ENCODE assay signal across 6 cellular contexts in the genomic region with DNA sequence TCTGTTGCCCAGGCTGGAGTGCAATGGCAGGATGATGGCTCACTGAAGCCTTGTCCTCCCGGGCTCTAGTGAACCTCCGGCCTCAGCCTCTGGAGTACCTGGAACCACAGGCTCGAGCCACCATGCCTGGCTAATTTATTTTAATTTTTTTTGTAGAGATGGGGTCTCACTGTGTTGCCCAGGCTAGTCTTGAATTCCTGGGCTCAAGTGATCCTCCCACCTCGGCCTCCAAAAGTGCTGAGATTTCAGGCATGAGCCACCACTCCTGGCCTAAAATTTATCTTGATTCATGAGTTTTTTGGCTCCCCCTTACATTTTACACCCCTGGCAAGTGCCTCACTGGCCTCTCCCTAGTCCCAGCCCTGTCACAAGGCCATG. TPM values are rescaled to one million over a fixed set of nuclear protein-coding genes. Genes with fewer than 3 reads are reported as not detected.
DNase-seq lines count a peak whose midpoint lies in the region; ATAC-seq and TF ChIP-seq lines count a peak whose summit lies in the region.

No MANE protein-coding gene starts in this region.

- DNase-seq in naive B cell (no peak), medulla oblongata (ENCODE audit: extremely low spot score) (no peak)
- DNase-seq in stimulated activated CD4-positive, alpha-beta T cell treated with anti-CD3 and anti-CD28 coated beads, Interleukin-4, amount 100 ng/mL, for 24 hours: no peak

- peaks cover 16% of the 10 kb centered on the region for H3K4me1 Mint-ChIP-seq in activated T-helper 17 cell treated with anti-CD3 and anti-CD28 coated beads, Interleukin-2, amount 50 U/mL, for 72 hours
- peaks cover 34 to 44% (median 38%) of the 10 kb centered on the region in 3 donors for H3K4me1 Mint-ChIP-seq in naive B cell

- peak overlapping the region; percentile 20 for H3K27ac ChIP-seq in C4-2B

- no peaks in the 10 kb centered on the region for H3K9me3 Mint-ChIP-seq in activated T-helper 17 cell treated with anti-CD3 and anti-CD28 coated beads, Interleukin-2, amount 50 U/mL, for 72 hours
- H3K9me3 Mint-ChIP-seq in naive B cell: no peaks in the 10 kb centered on the region

- H3K27me3 Mint-ChIP-seq in activated T-helper 17 cell treated with anti-CD3 and anti-CD28 coated beads, Interleukin-2, amount 50 U/mL, for 72 hours: peaks cover 3% of the 10 kb centered on the region
- H3K27me3 Mint-ChIP-seq in naive B cell: peaks cover 0 to 13% (median 0%) of the 10 kb centered on the region in 3 donors

- peak overlapping the region; percentile 1 for H3K4me3 Mint-ChIP-seq in activated T-helper 17 cell treated with anti-CD3 and anti-CD28 coated beads, Interleukin-2, amount 50 U/mL, for 72 hours
- peak overlapping the region in 5 of 8 donors; percentile 37 to 91 (median 69) for H3K4me3 Mint-ChIP-seq in naive B cell

- peak overlapping the region; percentile 8 for H3K27ac Mint-ChIP-seq in activated T-helper 17 cell treated with anti-CD3 and anti-CD28 coated beads, Interleukin-2, amount 50 U/mL, for 72 hours
- H3K27ac Mint-ChIP-seq in naive B cell: peak overlapping the region in 4 of 6 donors; percentile 60 to 88 (median 87)

- no peak for TF ChIP-seq CTCF in C4-2B (conservative IDR thresholded peaks at IDR 0.05)

- ATAC-seq in activated T-helper 17 cell treated with anti-CD3 and anti-CD28 coated beads, Interleukin-2, amount 50 U/mL, for 72 hours (replicated peaks): no peak
- no peak for ATAC-seq in naive B cell (ENCODE audit: low read depth in 2 of 2)
- ATAC-seq in activated CD4-positive, CD25-positive, alpha-beta regulatory T cell treated with anti-CD3 and anti-CD28 coated beads, Interleukin-2, amount 50 U/mL, for 24 hours: no peak

- peaks cover 8% of the 10 kb centered on the region for H3K36me3 Mint-ChIP-seq in activated T-helper 17 cell treated with anti-CD3 and anti-CD28 coated beads, Interleukin-2, amount 50 U/mL, for 72 hours (ENCODE audit: low read depth)
- no peaks in the 10 kb centered on the region for H3K36me3 Mint-ChIP-seq in naive B cell

RNA-seq across cellular contexts. Expression of a gene that starts 2.5 kb away (rescaled TPM):
- total RNA-seq in activated T-helper 17 cell treated with anti-CD3 and anti-CD28 coated beads, Interleukin-2, amount 50 U/mL, for 72 hours: 10 to 100 TPM; 40.8 to 80.8 TPM
- 1 to 10 TPM in 3 of 6 donors, under 1 TPM in 3; 0.15 to 3.1 (median 0.99) TPM for polyA plus RNA-seq in naive B cell (ENCODE audit: low read depth in 6 of 6)

RNA-seq across cellular contexts. Expression of a gene that starts 4.2 kb away (rescaled TPM):
- total RNA-seq in activated T-helper 17 cell treated with anti-CD3 and anti-CD28 coated beads, Interleukin-2, amount 50 U/mL, for 72 hours: not detected
- polyA plus RNA-seq in naive B cell (ENCODE audit: low read depth in 6 of 6): not detected

RNA-seq across cellular contexts. Expression of a gene that starts 26.0 kb away (rescaled TPM):
- 1,000 to 10,000 TPM; 1,019 to 1,822 TPM for total RNA-seq in activated T-helper 17 cell treated with anti-CD3 and anti-CD28 coated beads, Interleukin-2, amount 50 U/mL, for 72 hours
- 100 to 1,000 TPM; 420 to 486 (median 447) TPM for polyA plus RNA-seq in naive B cell (ENCODE audit: low read depth in 6 of 6)

RNA-seq across cellular contexts. Expression of a gene that starts 36.4 kb away (rescaled TPM):
- 10 to 100 TPM; 16.5 to 22.3 TPM for total RNA-seq in activated T-helper 17 cell treated with anti-CD3 and anti-CD28 coated beads, Interleukin-2, amount 50 U/mL, for 72 hours
- polyA plus RNA-seq in naive B cell (ENCODE audit: low read depth in 6 of 6): 10 to 100 TPM; 24.2 to 38.6 (median 27.2) TPM

RNA-seq across cellular contexts. Expression of a gene that starts 44.4 kb away (rescaled TPM):
- 10 to 100 TPM; 20.5 to 26.9 TPM for total RNA-seq in activated T-helper 17 cell treated with anti-CD3 and anti-CD28 coated beads, Interleukin-2, amount 50 U/mL, for 72 hours
- 10 to 100 TPM; 22.1 to 30.8 (median 27.9) TPM for polyA plus RNA-seq in naive B cell (ENCODE audit: low read depth in 6 of 6)
